1 cellular context compared by ENCODE assay signal in genomic region chr14:68795602-68796417, GRCh38.
A peak's percentile ranks its signal among the peaks of the same experiment; 100 is the strongest.
TF ChIP-seq lines count a peak whose summit lies in the region.

No MANE protein-coding gene starts in this region.

TF ChIP-seq in K562, 482 proteins besides CTCF, POLR2A, EP300 and RAD21 (continued from another document and continues in another):
- TF ChIP-seq, protein P1, sequence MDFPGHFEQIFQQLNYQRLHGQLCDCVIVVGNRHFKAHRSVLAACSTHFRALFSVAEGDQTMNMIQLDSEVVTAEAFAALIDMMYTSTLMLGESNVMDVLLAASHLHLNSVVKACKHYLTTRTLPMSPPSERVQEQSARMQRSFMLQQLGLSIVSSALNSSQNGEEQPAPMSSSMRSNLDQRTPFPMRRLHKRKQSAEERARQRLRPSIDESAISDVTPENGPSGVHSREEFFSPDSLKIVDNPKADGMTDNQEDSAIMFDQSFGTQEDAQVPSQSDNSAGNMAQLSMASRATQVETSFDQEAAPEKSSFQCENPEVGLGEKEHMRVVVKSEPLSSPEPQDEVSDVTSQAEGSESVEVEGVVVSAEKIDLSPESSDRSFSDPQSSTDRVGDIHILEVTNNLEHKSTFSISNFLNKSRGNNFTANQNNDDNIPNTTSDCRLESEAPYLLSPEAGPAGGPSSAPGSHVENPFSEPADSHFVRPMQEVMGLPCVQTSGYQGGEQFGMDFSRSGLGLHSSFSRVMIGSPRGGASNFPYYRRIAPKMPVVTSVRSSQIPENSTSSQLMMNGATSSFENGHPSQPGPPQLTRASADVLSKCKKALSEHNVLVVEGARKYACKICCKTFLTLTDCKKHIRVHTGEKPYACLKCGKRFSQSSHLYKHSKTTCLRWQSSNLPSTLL (IDR thresholded peaks at IDR 0.05), result no peak
- no peak for TF ChIP-seq HIVEP1 (CRISPR knock-in tag; IDR thresholded peaks at IDR 0.05)
- TF ChIP-seq, protein P2, sequence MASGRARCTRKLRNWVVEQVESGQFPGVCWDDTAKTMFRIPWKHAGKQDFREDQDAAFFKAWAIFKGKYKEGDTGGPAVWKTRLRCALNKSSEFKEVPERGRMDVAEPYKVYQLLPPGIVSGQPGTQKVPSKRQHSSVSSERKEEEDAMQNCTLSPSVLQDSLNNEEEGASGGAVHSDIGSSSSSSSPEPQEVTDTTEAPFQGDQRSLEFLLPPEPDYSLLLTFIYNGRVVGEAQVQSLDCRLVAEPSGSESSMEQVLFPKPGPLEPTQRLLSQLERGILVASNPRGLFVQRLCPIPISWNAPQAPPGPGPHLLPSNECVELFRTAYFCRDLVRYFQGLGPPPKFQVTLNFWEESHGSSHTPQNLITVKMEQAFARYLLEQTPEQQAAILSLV (tag; IDR thresholded peaks at IDR 0.05), result no peak
- TF ChIP-seq DEAF1 (CRISPR knock-in tag; IDR thresholded peaks at IDR 0.05), result 0 out of 2 replicates have a peak, but pooled peaks have one; percentile 6
- TF ChIP-seq ZFP36 (IDR thresholded peaks at IDR 0.05; ENCODE audit: low read depth, low read length, partially characterized antibody), result no peak
- TF ChIP-seq SAFB2 (IDR thresholded peaks at IDR 0.05; ENCODE audit: borderline replicate concordance, low read depth, low read length, severe bottlenecking), result no peak
- no peak for TF ChIP-seq TEAD2 (tag; IDR thresholded peaks at IDR 0.05)
- TF ChIP-seq TBP (optimal IDR thresholded peaks at IDR 0.05; ENCODE audit: low read depth, low read length), result peak; percentile 71
- TF ChIP-seq BRF1 (IDR thresholded peaks at IDR 0.05; ENCODE audit: borderline replicate concordance, extremely low read depth, insufficient read length), result no peak
- no peak for TF ChIP-seq TRIM24 (IDR thresholded peaks at IDR 0.05)
- TF ChIP-seq, protein P3, sequence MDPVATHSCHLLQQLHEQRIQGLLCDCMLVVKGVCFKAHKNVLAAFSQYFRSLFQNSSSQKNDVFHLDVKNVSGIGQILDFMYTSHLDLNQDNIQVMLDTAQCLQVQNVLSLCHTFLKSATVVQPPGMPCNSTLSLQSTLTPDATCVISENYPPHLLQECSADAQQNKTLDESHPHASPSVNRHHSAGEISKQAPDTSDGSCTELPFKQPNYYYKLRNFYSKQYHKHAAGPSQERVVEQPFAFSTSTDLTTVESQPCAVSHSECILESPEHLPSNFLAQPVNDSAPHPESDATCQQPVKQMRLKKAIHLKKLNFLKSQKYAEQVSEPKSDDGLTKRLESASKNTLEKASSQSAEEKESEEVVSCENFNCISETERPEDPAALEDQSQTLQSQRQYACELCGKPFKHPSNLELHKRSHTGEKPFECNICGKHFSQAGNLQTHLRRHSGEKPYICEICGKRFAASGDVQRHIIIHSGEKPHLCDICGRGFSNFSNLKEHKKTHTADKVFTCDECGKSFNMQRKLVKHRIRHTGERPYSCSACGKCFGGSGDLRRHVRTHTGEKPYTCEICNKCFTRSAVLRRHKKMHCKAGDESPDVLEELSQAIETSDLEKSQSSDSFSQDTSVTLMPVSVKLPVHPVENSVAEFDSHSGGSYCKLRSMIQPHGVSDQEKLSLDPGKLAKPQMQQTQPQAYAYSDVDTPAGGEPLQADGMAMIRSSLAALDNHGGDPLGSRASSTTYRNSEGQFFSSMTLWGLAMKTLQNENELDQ (CRISPR knock-in tag; IDR thresholded peaks at IDR 0.05; ENCODE audit: borderline replicate concordance), result no peak
- TF ChIP-seq RBM39 (optimal IDR thresholded peaks at IDR 0.05; ENCODE audit: low read depth, low read length), result no peak
- no peak for TF ChIP-seq HEY1 (CRISPR knock-in tag; IDR thresholded peaks at IDR 0.05; ENCODE audit: borderline replicate concordance)
- TF ChIP-seq ZNF277 (CRISPR knock-in tag; IDR thresholded peaks at IDR 0.05; ENCODE audit: borderline replicate concordance), result no peak
- TF ChIP-seq POLR3G (IDR thresholded peaks at IDR 0.05; ENCODE audit: extremely low read depth, insufficient read length, insufficient replicate concordance), result no peak
- no peak for TF ChIP-seq KDM5B (IDR thresholded peaks at IDR 0.05; ENCODE audit: insufficient replicate concordance, low read depth, low read length)
- TF ChIP-seq ESRRB (CRISPR knock-in tag; IDR thresholded peaks at IDR 0.05; ENCODE audit: borderline replicate concordance), result no peak
- TF ChIP-seq PREB (CRISPR knock-in tag; IDR thresholded peaks at IDR 0.05), result no peak
- TF ChIP-seq, protein P4, sequence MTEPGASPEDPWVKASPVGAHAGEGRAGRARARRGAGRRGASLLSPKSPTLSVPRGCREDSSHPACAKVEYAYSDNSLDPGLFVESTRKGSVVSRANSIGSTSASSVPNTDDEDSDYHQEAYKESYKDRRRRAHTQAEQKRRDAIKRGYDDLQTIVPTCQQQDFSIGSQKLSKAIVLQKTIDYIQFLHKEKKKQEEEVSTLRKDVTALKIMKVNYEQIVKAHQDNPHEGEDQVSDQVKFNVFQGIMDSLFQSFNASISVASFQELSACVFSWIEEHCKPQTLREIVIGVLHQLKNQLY (CRISPR knock-in tag; conservative IDR thresholded peaks at IDR 0.05), result no peak
- TF ChIP-seq HNRNPLL (IDR thresholded peaks at IDR 0.05; ENCODE audit: low read depth, low read length, poor library complexity, severe bottlenecking), result peak; percentile 39
- TF ChIP-seq RNF219 (CRISPR knock-in tag; IDR thresholded peaks at IDR 0.05), result no peak
- TF ChIP-seq FOSL1 (tag; conservative IDR thresholded peaks at IDR 0.05), result no peak
- no peak for TF ChIP-seq ZNF57 (CRISPR knock-in tag; IDR thresholded peaks at IDR 0.05)
- peak in 1 of 3 experiments; percentile 56 for TF ChIP-seq YY1 (IDR thresholded peaks at IDR 0.05; ENCODE audit: borderline replicate concordance in 1 of 3, control insufficient read depth in 1 of 3, extremely low read depth in 1 of 3, insufficient read depth in 3 of 3, insufficient read length in 1 of 3, insufficient replicate concordance in 2 of 3, low read depth in 1 of 3, low read length in 2 of 3)
- TF ChIP-seq TCF7 (IDR thresholded peaks at IDR 0.05; ENCODE audit: borderline replicate concordance), result no peak
- no peak for TF ChIP-seq MCM7 (IDR thresholded peaks at IDR 0.05)
- peak; percentile 69; the same call in 1 of the 2 replicates for TF ChIP-seq ZEB2 (IDR thresholded peaks at IDR 0.05)
- no peak for TF ChIP-seq PHTF2 (CRISPR knock-in tag; IDR thresholded peaks at IDR 0.05)
- no peak for TF ChIP-seq MYNN (IDR thresholded peaks at IDR 0.05)
- no peak for TF ChIP-seq MYNN (CRISPR knock-in tag; IDR thresholded peaks at IDR 0.05)
- TF ChIP-seq JUND (IDR thresholded peaks at IDR 0.05; ENCODE audit: borderline replicate concordance, low read depth, low read length), result no peak
- no peak; the same call in 2 of the 3 replicates for TF ChIP-seq JUND (tag; IDR thresholded peaks at IDR 0.05; ENCODE audit: borderline replicate concordance, low read depth, low read length)
- TF ChIP-seq KDM4B (IDR thresholded peaks at IDR 0.05; ENCODE audit: borderline replicate concordance in 2 of 2, low read depth in 1 of 2), result no peak
- TF ChIP-seq L3MBTL2 (IDR thresholded peaks at IDR 0.05), result peak; percentile 25; the same call in 1 of the 2 replicates
- TF ChIP-seq NR1H2 (CRISPR knock-in tag; IDR thresholded peaks at IDR 0.05), result 0 out of 2 replicates have a peak, but pooled peaks have one; percentile 25
- TF ChIP-seq CAMTA2 (CRISPR knock-in tag; conservative IDR thresholded peaks at IDR 0.05), result no peak
- TF ChIP-seq YBX1 (IDR thresholded peaks at IDR 0.05), result no peak
- TF ChIP-seq BHLHE40 (IDR thresholded peaks at IDR 0.05; ENCODE audit: low read length), result no peak
- no peak for TF ChIP-seq IRF2 (CRISPR knock-in tag; IDR thresholded peaks at IDR 0.05)
- no peak for TF ChIP-seq ZNF696 (CRISPR knock-in tag; conservative IDR thresholded peaks at IDR 0.05)
- no peak for TF ChIP-seq RFX7 (CRISPR knock-in tag; IDR thresholded peaks at IDR 0.05)
- no peak for TF ChIP-seq ZNF324 (CRISPR knock-in tag; IDR thresholded peaks at IDR 0.05)
- TF ChIP-seq CEBPB (tag; IDR thresholded peaks at IDR 0.05), result no peak
- no peak for TF ChIP-seq SMARCC2 (IDR thresholded peaks at IDR 0.05; ENCODE audit: low read depth)
- no peak for TF ChIP-seq PML (IDR thresholded peaks at IDR 0.05; ENCODE audit: low read length)
- TF ChIP-seq ZNF140 (CRISPR knock-in tag; IDR thresholded peaks at IDR 0.05), result no peak
- no peak for TF ChIP-seq KDM1A (IDR thresholded peaks at IDR 0.05)
- no peak for TF ChIP-seq CLOCK (CRISPR knock-in tag; IDR thresholded peaks at IDR 0.05; ENCODE audit: borderline replicate concordance)
- no peak for TF ChIP-seq HES1 (IDR thresholded peaks at IDR 0.05; ENCODE audit: low read depth)
- TF ChIP-seq, protein P5, sequence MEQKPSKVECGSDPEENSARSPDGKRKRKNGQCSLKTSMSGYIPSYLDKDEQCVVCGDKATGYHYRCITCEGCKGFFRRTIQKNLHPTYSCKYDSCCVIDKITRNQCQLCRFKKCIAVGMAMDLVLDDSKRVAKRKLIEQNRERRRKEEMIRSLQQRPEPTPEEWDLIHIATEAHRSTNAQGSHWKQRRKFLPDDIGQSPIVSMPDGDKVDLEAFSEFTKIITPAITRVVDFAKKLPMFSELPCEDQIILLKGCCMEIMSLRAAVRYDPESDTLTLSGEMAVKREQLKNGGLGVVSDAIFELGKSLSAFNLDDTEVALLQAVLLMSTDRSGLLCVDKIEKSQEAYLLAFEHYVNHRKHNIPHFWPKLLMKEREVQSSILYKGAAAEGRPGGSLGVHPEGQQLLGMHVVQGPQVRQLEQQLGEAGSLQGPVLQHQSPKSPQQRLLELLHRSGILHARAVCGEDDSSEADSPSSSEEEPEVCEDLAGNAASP (IDR thresholded peaks at IDR 0.05), result no peak
